21 cellular contexts compared by ENCODE assay signal in genomic region chr1:94753171-94753972, GRCh38.
DNase-seq lines count a peak whose midpoint lies in the region; ATAC-seq, FAIRE-seq and TF ChIP-seq lines count a peak whose summit lies in the region.
"Had no signal": no experiment of that assay in that cellular context is flagged by ENCODE, and none has a peak within 500 bp of the region (broad histone marks: within the 10 kb centered on the region; RNA-seq: fewer than 3 reads in every experiment).

No MANE protein-coding gene starts in this region.

- peaks cover 12% of the 10 kb centered on the region for H3K4me1 Mint-ChIP-seq in GM23338
- peaks cover 20% of the 10 kb centered on the region for H3K4me1 Mint-ChIP-seq in astrocyte (ENCODE audit: low read depth, unreplicated experiment)
- H3K4me1 Mint-ChIP-seq in activated CD8-positive, alpha-beta T cell treated with anti-CD3 and anti-CD28 coated beads, Interleukin-2, amount 10 ng/mL, durations not matched to agents 7 days and 5 days (ENCODE audit: low read depth) = peaks cover 6% of the 10 kb centered on the region
- H3K4me1 Mint-ChIP-seq: B cell, memory B cell had no signal

- no peaks in the 10 kb centered on the region for H3K79me2 ChIP-seq in GM23338 (replicated peaks; ENCODE audit: insufficient read depth)
- H3K79me2 ChIP-seq in astrocyte (ENCODE audit: insufficient read depth, low read length) = no peaks in the 10 kb centered on the region

- H4K20me1 ChIP-seq in GM23338 (replicated peaks; ENCODE audit: insufficient read depth) (no peaks in the 10 kb centered on the region), astrocyte (ENCODE audit: insufficient read depth, low read length) (no peaks in the 10 kb centered on the region)

- no peaks in the 10 kb centered on the region for H3K27me3 ChIP-seq in GM23338 (ENCODE audit: insufficient read depth)
- no peaks in the 10 kb centered on the region for H3K27me3 ChIP-seq in astrocyte (ENCODE audit: insufficient read depth, low read length)
- H3K27me3 ChIP-seq in right atrium auricular region = no peaks in the 10 kb centered on the region

- H3K4me1 ChIP-seq in GM23338 (ENCODE audit: insufficient read depth) (peaks cover 15% of the 10 kb centered on the region), astrocyte (ENCODE audit: insufficient read depth, low read length) (peaks cover 38% of the 10 kb centered on the region), right atrium auricular region (peaks cover 0 to 48% of the 10 kb centered on the region in 2 donors)
- H3K4me1 ChIP-seq: prostate gland had no signal

- H3K9me3 Mint-ChIP-seq in GM23338 (peaks cover 8% of the 10 kb centered on the region; the same call in 2 of the 3 replicates), astrocyte (ENCODE audit: unreplicated experiment) (peaks cover 3% of the 10 kb centered on the region)
- peaks cover 13% of the 10 kb centered on the region for H3K9me3 Mint-ChIP-seq in activated CD8-positive, alpha-beta T cell treated with anti-CD3 and anti-CD28 coated beads, Interleukin-2, amount 10 ng/mL, durations not matched to agents 7 days and 5 days (ENCODE audit: insufficient read depth)

- H3K36me3 Mint-ChIP-seq in GM23338 (ENCODE audit: low read depth) = no peaks in the 10 kb centered on the region
- no peaks in the 10 kb centered on the region for H3K36me3 Mint-ChIP-seq in astrocyte (ENCODE audit: low read depth, unreplicated experiment)
- no peaks in the 10 kb centered on the region for H3K36me3 Mint-ChIP-seq in activated CD8-positive, alpha-beta T cell treated with anti-CD3 and anti-CD28 coated beads, Interleukin-2, amount 10 ng/mL, durations not matched to agents 7 days and 5 days (ENCODE audit: low read depth)
- H3K36me3 Mint-ChIP-seq: brain had no signal

- H3K4me2 ChIP-seq in GM23338 (no peak overlapping the region), astrocyte (ENCODE audit: low read length) (peak overlapping the region; percentile 14)

- H3K36me3 ChIP-seq in GM23338 (ENCODE audit: insufficient read depth) (no peaks in the 10 kb centered on the region), astrocyte (ENCODE audit: insufficient read depth, low read length) (no peaks in the 10 kb centered on the region), right atrium auricular region (no peaks in the 10 kb centered on the region)
- H3K36me3 ChIP-seq: prostate gland had no signal

- in situ Hi-C loops in KBM-7 (cut with MboI; ENCODE audit: low pct_unique_long_range_greater_than_20kb, low sequenced_read_pairs) = no loop called here

- FAIRE-seq in astrocyte (lab: Jason Lieb, UNC) = no peak
- FAIRE-seq: urothelium cell line had no signal

- POLR2A ChIA-PET in activated CD8-positive, alpha-beta T cell treated with anti-CD3 and anti-CD28 coated beads, Interleukin-2, amount 10 ng/mL, durations not matched to agents 7 days and 5 days (lab: Charles Lee) = no interaction called here

- no peak overlapping the region for H2AFZ ChIP-seq in GM23338
- H2AFZ ChIP-seq in astrocyte (ENCODE audit: low read depth, low read length) = peak overlapping the region; percentile 11

- H3K4me3 Mint-ChIP-seq in GM23338 = no peak overlapping the region
- H3K4me3 Mint-ChIP-seq in astrocyte (ENCODE audit: unreplicated experiment) = no peak overlapping the region
- H3K4me3 Mint-ChIP-seq in activated CD8-positive, alpha-beta T cell treated with anti-CD3 and anti-CD28 coated beads, Interleukin-2, amount 10 ng/mL, durations not matched to agents 7 days and 5 days = no peak overlapping the region
- H3K4me3 Mint-ChIP-seq: B cell, brain, memory B cell had no signal

- H3K27ac Mint-ChIP-seq in GM23338 (no peak overlapping the region), astrocyte (ENCODE audit: unreplicated experiment) (no peak overlapping the region)
- no peak overlapping the region for H3K27ac Mint-ChIP-seq in activated CD8-positive, alpha-beta T cell treated with anti-CD3 and anti-CD28 coated beads, Interleukin-2, amount 10 ng/mL, durations not matched to agents 7 days and 5 days
- H3K27ac Mint-ChIP-seq: B cell, memory B cell had no signal

- ATAC-seq in GM23338 (peak; percentile 45; the same call in 2 of the 3 replicates), omental fat pad (ENCODE audit: low FRiP score) (peak; percentile 41)
- ATAC-seq in activated CD8-positive, alpha-beta T cell treated with anti-CD3 and anti-CD28 coated beads, Interleukin-2, amount 10 ng/mL, durations not matched to agents 7 days and 5 days = no peak

- no peaks in the 10 kb centered on the region for H3K9me3 ChIP-seq in astrocyte (ENCODE audit: insufficient read depth, low read depth, low read length)
- H3K9me3 ChIP-seq in right atrium auricular region = no peaks in the 10 kb centered on the region
- H3K9me3 ChIP-seq: prostate gland had no signal

- H3K9ac ChIP-seq in astrocyte (ENCODE audit: low read length) = no peak overlapping the region

- H3K27ac ChIP-seq in GM23338 (ENCODE audit: low read depth) (peak overlapping the region; percentile 39; the same call in 1 of the 2 replicates), astrocyte (ENCODE audit: low read depth, low read length) (no peak overlapping the region), right atrium auricular region (peak overlapping the region; percentile 69 to 71)
- H3K27ac ChIP-seq: RWPE1 had no signal

- TF ChIP-seq CTCF in GM23338 (conservative IDR thresholded peaks at IDR 0.05; ENCODE audit: low read depth in 2 of 2) = no peak
- TF ChIP-seq CTCF in astrocyte (IDR thresholded peaks at IDR 0.05; ENCODE audit: insufficient read depth, low read depth, low read length) = no peak
- no peak for TF ChIP-seq CTCF in right atrium auricular region (IDR thresholded peaks at IDR 0.05)
- TF ChIP-seq CTCF in omental fat pad (IDR thresholded peaks at IDR 0.05) = no peak

- no peaks in the 10 kb centered on the region for H3F3A ChIP-seq in GM23338 (replicated peaks; ENCODE audit: low read depth)

- H3K4me3 ChIP-seq in GM23338 = no peak overlapping the region
- no peak overlapping the region for H3K4me3 ChIP-seq in astrocyte (ENCODE audit: insufficient read depth, low read depth, low read length)
- H3K4me3 ChIP-seq in right atrium auricular region = no peak overlapping the region
- H3K4me3 ChIP-seq: prostate gland had no signal

- CTCF ChIA-PET in activated CD8-positive, alpha-beta T cell treated with anti-CD3 and anti-CD28 coated beads, Interleukin-2, amount 10 ng/mL, durations not matched to agents 7 days and 5 days (lab: Charles Lee) = no interaction called here

- no peak for DNase-seq in GM23338 (ENCODE audit: low spot score)
- no peak for DNase-seq in astrocyte (ENCODE audit: low read depth)
- DNase-seq in right atrium auricular region (ENCODE audit: low spot score) = no peak
- DNase-seq in omental fat pad (ENCODE audit: low spot score) = no peak
- no peak for DNase-seq in T-helper 1 cell
- DNase-seq in KBM-7 = no peak
- DNase-seq in activated CD8-positive, alpha-beta T cell treated with anti-CD3 and anti-CD28 coated beads, Interleukin-2, amount 10 ng/mL, durations not matched to agents 7 days and 5 days = no peak
- no peak for DNase-seq in activated CD8-positive, alpha-beta memory T cell treated with anti-CD3 and anti-CD28 coated beads, Interleukin-2, amount 50 U/mL, for 48 hours
- DNase-seq: activated CD4-positive, alpha-beta T cell treated with anti-CD3 and anti-CD28 coated beads, Interleukin-2, amount 50 U/mL, for 48 hours; activated effector memory CD4-positive, alpha-beta T cell treated with anti-CD3 and anti-CD28 coated beads, Interleukin-2, amount 50 U/mL, for 16 hours; DMS153; NCI-H1092; NCI-H510A; stimulated activated CD4-positive, alpha-beta T cell treated with anti-CD3 and anti-CD28 coated beads, Interleukin-1b, Interleukin-23, amount 100 ng/mL, for 48 hours; T-helper 9 cell had no signal

- no peaks in the 10 kb centered on the region for H3K27me3 Mint-ChIP-seq in GM23338 (ENCODE audit: insufficient read depth, low read depth, poor library complexity)
- H3K27me3 Mint-ChIP-seq in astrocyte (ENCODE audit: low read depth, unreplicated experiment) = no peaks in the 10 kb centered on the region
- H3K27me3 Mint-ChIP-seq in activated CD8-positive, alpha-beta T cell treated with anti-CD3 and anti-CD28 coated beads, Interleukin-2, amount 10 ng/mL, durations not matched to agents 7 days and 5 days (ENCODE audit: low read depth) = no peaks in the 10 kb centered on the region
- H3K27me3 Mint-ChIP-seq: brain had no signal

- H3K9me2 ChIP-seq in GM23338 (ENCODE audit: insufficient read depth) = no peaks in the 10 kb centered on the region

TF ChIP-seq in GM23338, 12 proteins besides CTCF, POLR2A, EP300 and RAD21:
- TF ChIP-seq ZNF331 (CRISPR knock-in tag; IDR thresholded peaks at IDR 0.05; ENCODE audit: low read depth) = no peak
- no peak for TF ChIP-seq EZH2 (IDR thresholded peaks at IDR 0.05; ENCODE audit: low read depth, unreplicated experiment)
- TF ChIP-seq REST (IDR thresholded peaks at IDR 0.05; ENCODE audit: unreplicated experiment) = no peak
- no peak for TF ChIP-seq POLR2AphosphoS5 (IDR thresholded peaks at IDR 0.05; ENCODE audit: low read depth)
- TF ChIP-seq NANOG (IDR thresholded peaks at IDR 0.05; ENCODE audit: borderline replicate concordance) = no peak
- no peak for TF ChIP-seq JUNB (IDR thresholded peaks at IDR 0.05; ENCODE audit: unreplicated experiment)
- TF ChIP-seq ZNF114 (CRISPR knock-in tag; IDR thresholded peaks at IDR 0.05) = no peak
